ENCODE assay signal across 9 cellular contexts in genomic region chr22:20013382-20013871, GRCh38. TPM values are rescaled to one million over a fixed set of nuclear protein-coding genes. Genes with fewer than 3 reads are reported as not detected.
A peak's percentile ranks its signal among the peaks of the same experiment; 100 is the strongest.
DNase-seq lines count a peak whose midpoint lies in the region; ATAC-seq and TF ChIP-seq lines count a peak whose summit lies in the region.
"Had no signal": no experiment of that assay in that cellular context is flagged by ENCODE, and none has a peak within 500 bp of the region (broad histone marks: within the 10 kb centered on the region; RNA-seq: fewer than 3 reads in every experiment).

No MANE protein-coding gene starts in this region.

- peak overlapping the region in 2 of 3 donors; percentile 12 to 50 for H3K9ac ChIP-seq in skeletal muscle tissue (ENCODE audit: low read depth in 1 of 3, low read length in 3 of 3)

- peaks cover 11% of the 10 kb centered on the region for H3K4me1 ChIP-seq in Caco-2
- peaks cover 14 to 49% (median 37%) of the 10 kb centered on the region in 3 donors for H3K4me1 ChIP-seq in skeletal muscle tissue (ENCODE audit: control insufficient read depth in 3 of 3, insufficient read depth in 3 of 3, low read length in 3 of 3)

- H3K36me3 Mint-ChIP-seq in Caco-2 (ENCODE audit: insufficient read depth, unreplicated experiment), result no peaks in the 10 kb centered on the region

- no peaks in the 10 kb centered on the region for H3K27me3 Mint-ChIP-seq in Caco-2 (ENCODE audit: insufficient read depth, unreplicated experiment)

- H3K36me3 ChIP-seq in Caco-2 (ENCODE audit: control insufficient read depth, insufficient read depth, low read length) (no peaks in the 10 kb centered on the region), skeletal muscle tissue (ENCODE audit: control insufficient read depth in 3 of 3, insufficient read depth in 3 of 3, low read length in 3 of 3) (no peaks in the 10 kb centered on the region)
- H3K36me3 ChIP-seq: neutrophil had no signal

- H3K9me3 ChIP-seq in Caco-2 (no peaks in the 10 kb centered on the region), skeletal muscle tissue (ENCODE audit: control insufficient read depth in 3 of 3, low read length in 3 of 3) (no peaks in the 10 kb centered on the region)
- H3K9me3 ChIP-seq: neutrophil had no signal

- peak; percentile 58 for DNase-seq in Caco-2
- DNase-seq in Kasumi-1 (lab: John Stamatoyannopoulos, UW), result peak; percentile 11 to 35
- peak; percentile 20 for DNase-seq in activated gamma-delta T cell treated with anti-CD3 and anti-CD28 coated beads, Interleukin-2, amount 50 U/mL, for 16 hours (ENCODE audit: low read depth)
- peak; percentile 87 for DNase-seq in left ventricle myocardium superior
- DNase-seq in H4 (ENCODE audit: low spot score), result no peak
- DNase-seq in SW480 (ENCODE audit: low spot score), result no peak

- H3K9me3 Mint-ChIP-seq in Caco-2 (ENCODE audit: unreplicated experiment), result no peaks in the 10 kb centered on the region

- CTCF ChIA-PET in Caco-2 (lab: Charles Lee), result interaction anchor here (0.5 to 2.2 kb wide), 5 partner anchors 11 to 98 kb away, joined by 4 to 17 read pairs (median 5); no protein-coding TSS in a partner anchor

- TF ChIP-seq CTCF in Caco-2 (IDR thresholded peaks at IDR 0.05; ENCODE audit: insufficient read depth in 1 of 2, low read depth in 1 of 2, low read length in 1 of 2, severe bottlenecking in 1 of 2, unreplicated experiment in 1 of 2), result peak; percentile 42 to 62

- H3K4me3 Mint-ChIP-seq in Caco-2 (ENCODE audit: unreplicated experiment), result no peak overlapping the region

- intact Hi-C loops in Caco-2 (cut with micrococcal nuclease; ENCODE audit: unreplicated experiment) (no loop called here), left ventricle myocardium superior (cut with micrococcal nuclease) (loop anchor here (5.0 kb wide), 1 partner anchor 41 kb away; no protein-coding TSS in a partner anchor)

- H3K4me1 Mint-ChIP-seq in Caco-2 (ENCODE audit: low read depth, unreplicated experiment), result no peaks in the 10 kb centered on the region

- H3K27me3 ChIP-seq in Caco-2 (replicated peaks; ENCODE audit: control insufficient read depth, insufficient read depth, low read length) (no peaks in the 10 kb centered on the region), skeletal muscle tissue (ENCODE audit: control insufficient read depth in 3 of 3, insufficient read depth in 3 of 3, low read length in 3 of 3) (peaks cover 0 to 7% (median 0%) of the 10 kb centered on the region in 3 donors)

- no peak overlapping the region for H3K27ac ChIP-seq in skeletal muscle tissue (ENCODE audit: low read depth, low read length)
- H3K27ac ChIP-seq: neutrophil had no signal

- no peak overlapping the region for H3K27ac Mint-ChIP-seq in Caco-2 (ENCODE audit: unreplicated experiment)

- BruUV-seq in Caco-2 (replicated peaks; lab: Mats Ljungman, UMichigan), result no TSS peak

- H3K4me3 ChIP-seq in Caco-2 (ENCODE audit: low read depth, low read length), result no peak overlapping the region
- peak overlapping the region in 1 of 3 donors; percentile 27 for H3K4me3 ChIP-seq in skeletal muscle tissue (ENCODE audit: low read length in 3 of 3)

- POLR2A ChIA-PET in Caco-2 (lab: Charles Lee), result interaction anchor here (0.6 kb wide), 1 partner anchor 24 kb away, joined by 3 read pairs; no protein-coding TSS in a partner anchor

- ATAC-seq in left ventricle myocardium superior (peak; percentile 53), HG02852 (IDR thresholded peaks at IDR 0.05; ENCODE audit: unreplicated experiment) (no peak)

RNA-seq across cellular contexts. Expression of gene ARVCF, which starts 3.2 kb away (rescaled TPM):
- 9.8 and 12.0 TPM in 2 replicates for total RNA-seq in Caco-2 (2022)
- 26.8 TPM for total RNA-seq in left ventricle myocardium superior
- total RNA-seq in skeletal muscle tissue, result 49.6 TPM
- 0.58 and 1.8 TPM in 2 replicates for total RNA-seq in H4 (2014; rRNA removed; shearing (Covaris generic))

RNA-seq across cellular contexts. Expression of gene TANGO2, which starts 7.5 kb away (rescaled TPM):
- 23.9 and 26.6 TPM in 2 replicates for total RNA-seq in Caco-2 (2022)
- total RNA-seq in left ventricle myocardium superior, result 71.5 TPM
- total RNA-seq in skeletal muscle tissue, result 13.6 TPM
- total RNA-seq in H4 (2014; rRNA removed; shearing (Covaris generic)), result 20.6 and 29.3 TPM in 2 replicates

Comparison
In these comparisons a context has a peak if more than half of its experiments do, and no peak if none do; other contexts are left out.
1. DNase-seq: peak in Caco-2 (2 of 2), Kasumi-1 (2 of 2), activated gamma-delta T cell treated with anti-CD3 and anti-CD28 coated beads, Interleukin-2, amount 50 U/mL, for 16 hours (single experiment) and left ventricle myocardium superior (single experiment); none in H4 (single experiment) and SW480 (single experiment).